Comparison of ENCODE assay signal across 20 cellular contexts in the genomic region with DNA sequence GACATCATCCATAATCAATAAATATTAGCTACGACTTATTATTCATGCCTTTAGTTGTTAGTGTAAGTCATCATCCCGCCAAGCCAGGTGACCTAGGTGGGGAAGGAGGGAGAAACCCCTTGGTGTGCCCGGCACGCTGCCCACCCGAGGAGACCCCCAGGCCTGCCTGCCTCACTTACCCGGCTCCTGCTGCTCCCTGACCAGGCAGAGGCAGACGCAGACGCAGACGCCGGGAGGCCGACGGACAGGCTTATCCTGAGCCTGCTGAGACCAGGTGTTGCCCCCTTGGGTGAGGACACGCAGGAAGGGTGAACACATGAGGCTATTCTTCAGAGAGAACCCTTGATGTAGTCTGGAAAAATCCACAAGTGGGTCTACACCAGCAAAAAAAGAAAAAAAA.
"Had no signal": no experiment of that assay in that cellular context is flagged by ENCODE, and none has a peak within 500 bp of the region (broad histone marks: within the 10 kb centered on the region; RNA-seq: fewer than 3 reads in every experiment).

No MANE protein-coding gene starts in this region.

- H3K4me3 Mint-ChIP-seq: activated CD4-positive, alpha-beta memory T cell treated with anti-CD3 and anti-CD28 coated beads, Interleukin-2, amount 10 ng/mL, durations not matched to agents 7 days and 5 days; activated CD4-positive, alpha-beta T cell treated with anti-CD3 and anti-CD28 coated beads, Interleukin-2, amount 10 ng/mL, durations not matched to agents 7 days and 5 days; activated naive CD4-positive, alpha-beta T cell treated with anti-CD3 and anti-CD28 coated beads for 36 hours; activated naive CD4-positive, alpha-beta T cell treated with anti-CD3 and anti-CD28 coated beads, Interleukin-2, amount 50 U/mL, for 24 hours; activated naive CD8-positive, alpha-beta T cell treated with anti-CD3 and anti-CD28 coated beads for 36 hours; activated naive CD8-positive, alpha-beta T cell treated with anti-CD3 and anti-CD28 coated beads, Interleukin-2, amount 50 U/mL, for 24 hours; activated T-helper 1 cell treated with anti-CD3 and anti-CD28 coated beads, Interleukin-12 subunit alpha, Interleukin-12 subunit beta, Interleukin-2, Interleukin-4 antibody, amounts not matched to agents 30 ng/mL and 10 ng/mL and 1 ng/mL, durations not matched to agents 14 hours and 24 hours and 36 hours; T-helper 17 cell; T-helper 2 cell treated with Interferon-gamma antibody and Interleukin-4, amounts not matched to agents 5 μg/mL and 100 μg/mL, for 36 hours; WTC11 had no signal

- H3K36me3 ChIP-seq: adrenal gland had no signal

- H3K4me3 ChIP-seq: adrenal gland, body of pancreas had no signal

- H3K4me1 ChIP-seq: adrenal gland had no signal

- H3K9me3 ChIP-seq: adrenal gland, body of pancreas had no signal

- H3K4me1 Mint-ChIP-seq: activated CD4-positive, alpha-beta T cell treated with anti-CD3 and anti-CD28 coated beads, Interleukin-2, amount 10 ng/mL, durations not matched to agents 7 days and 5 days; activated naive CD4-positive, alpha-beta T cell treated with anti-CD3 and anti-CD28 coated beads, Interleukin-2, amount 50 U/mL, for 24 hours; activated naive CD8-positive, alpha-beta T cell treated with anti-CD3 and anti-CD28 coated beads for 36 hours; activated naive CD8-positive, alpha-beta T cell treated with anti-CD3 and anti-CD28 coated beads, Interleukin-2, amount 50 U/mL, for 24 hours had no signal

- H3K27ac Mint-ChIP-seq: activated CD4-positive, alpha-beta memory T cell treated with anti-CD3 and anti-CD28 coated beads, Interleukin-2, amount 10 ng/mL, durations not matched to agents 7 days and 5 days; activated CD4-positive, alpha-beta T cell treated with anti-CD3 and anti-CD28 coated beads, Interleukin-2, amount 10 ng/mL, durations not matched to agents 7 days and 5 days; activated naive CD4-positive, alpha-beta T cell treated with anti-CD3 and anti-CD28 coated beads for 36 hours; activated naive CD4-positive, alpha-beta T cell treated with anti-CD3 and anti-CD28 coated beads, Interleukin-2, amount 50 U/mL, for 24 hours; activated naive CD8-positive, alpha-beta T cell treated with anti-CD3 and anti-CD28 coated beads for 36 hours; activated naive CD8-positive, alpha-beta T cell treated with anti-CD3 and anti-CD28 coated beads, Interleukin-2, amount 50 U/mL, for 24 hours; activated T-helper 1 cell treated with anti-CD3 and anti-CD28 coated beads, Interleukin-12 subunit alpha, Interleukin-12 subunit beta, Interleukin-2, Interleukin-4 antibody, amounts not matched to agents 30 ng/mL and 10 ng/mL and 1 ng/mL, durations not matched to agents 14 hours and 24 hours and 36 hours; activated T-helper 2 cell treated with anti-CD3 and anti-CD28 coated beads, Interferon-gamma antibody, Interleukin-2, Interleukin-4, amounts not matched to agents 10 μg/mL and 5 μg/mL and 100 μg/mL, durations not matched to agents 14 hours and 24 hours and 36 hours; T-helper 17 cell; T-helper 2 cell treated with Interferon-gamma antibody and Interleukin-4, amounts not matched to agents 5 μg/mL and 100 μg/mL, for 36 hours; WTC11 had no signal

- FAIRE-seq: colon, endometrium, endothelial cell of umbilical vein, frontal cortex had no signal

- H3K27me3 ChIP-seq: adrenal gland, body of pancreas had no signal

- H3K36me3 Mint-ChIP-seq: activated naive CD4-positive, alpha-beta T cell treated with anti-CD3 and anti-CD28 coated beads, Interleukin-2, amount 50 U/mL, for 24 hours; activated naive CD8-positive, alpha-beta T cell treated with anti-CD3 and anti-CD28 coated beads for 36 hours; WTC11 had no signal

- DNase-seq: activated CD4-positive, alpha-beta T cell treated with anti-CD3 and anti-CD28 coated beads for 1 hour; T1000 had no signal

- H3K9me3 Mint-ChIP-seq: activated CD4-positive, alpha-beta memory T cell treated with anti-CD3 and anti-CD28 coated beads, Interleukin-2, amount 10 ng/mL, durations not matched to agents 7 days and 5 days; activated CD4-positive, alpha-beta T cell treated with anti-CD3 and anti-CD28 coated beads, Interleukin-2, amount 10 ng/mL, durations not matched to agents 7 days and 5 days; activated naive CD4-positive, alpha-beta T cell treated with anti-CD3 and anti-CD28 coated beads for 36 hours; activated naive CD4-positive, alpha-beta T cell treated with anti-CD3 and anti-CD28 coated beads, Interleukin-2, amount 50 U/mL, for 24 hours; activated naive CD8-positive, alpha-beta T cell treated with anti-CD3 and anti-CD28 coated beads for 36 hours; activated naive CD8-positive, alpha-beta T cell treated with anti-CD3 and anti-CD28 coated beads, Interleukin-2, amount 50 U/mL, for 24 hours; activated T-helper 1 cell treated with anti-CD3 and anti-CD28 coated beads, Interleukin-12 subunit alpha, Interleukin-12 subunit beta, Interleukin-2, Interleukin-4 antibody, amounts not matched to agents 30 ng/mL and 10 ng/mL and 1 ng/mL, durations not matched to agents 14 hours and 24 hours and 36 hours; activated T-helper 2 cell treated with anti-CD3 and anti-CD28 coated beads, Interferon-gamma antibody, Interleukin-2, Interleukin-4, amounts not matched to agents 10 μg/mL and 5 μg/mL and 100 μg/mL, durations not matched to agents 14 hours and 24 hours and 36 hours; T-helper 2 cell treated with Interferon-gamma antibody and Interleukin-4, amounts not matched to agents 5 μg/mL and 100 μg/mL, for 36 hours; WTC11 had no signal

- H3K27ac ChIP-seq: adrenal gland, body of pancreas, epithelial cell of prostate had no signal
